In the genomic region with DNA sequence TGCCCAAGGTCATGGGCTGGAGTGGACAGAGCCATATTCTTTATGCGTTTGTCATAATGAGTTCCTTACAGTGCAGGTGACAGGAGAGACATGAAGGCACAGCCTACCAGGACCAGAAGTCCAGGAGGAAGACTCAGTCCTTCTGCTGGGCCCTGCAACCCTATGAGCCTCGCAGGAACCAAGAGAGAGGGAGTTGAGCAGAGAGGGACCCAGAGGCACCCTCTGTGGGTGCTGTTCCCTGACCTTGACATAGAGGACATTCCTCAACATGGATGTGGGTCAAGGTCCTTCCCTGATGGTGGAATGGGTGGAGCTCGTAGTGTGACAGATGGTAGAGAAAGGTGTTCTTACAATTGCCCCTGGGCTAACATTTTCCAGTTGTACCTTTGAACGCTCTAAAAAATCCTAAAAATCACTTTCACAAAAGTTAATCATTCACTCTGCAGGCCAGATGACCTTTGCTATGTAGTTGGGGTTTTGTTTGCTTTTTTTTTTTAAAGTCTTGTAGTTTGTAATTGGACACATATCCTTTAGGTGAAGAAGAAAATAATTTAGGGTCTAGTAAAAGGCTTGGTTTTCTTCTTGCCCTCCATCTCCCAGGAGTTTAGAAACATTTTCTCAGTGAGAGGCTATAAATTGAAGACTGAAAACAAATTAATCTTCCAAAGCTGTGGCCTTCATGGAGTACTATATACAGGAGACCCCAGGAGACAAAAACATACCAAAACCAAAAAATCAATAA, we compare ENCODE assay signal across 1 cellular context.
A peak's percentile ranks its signal among the peaks of the same experiment; 100 is the strongest.
TF ChIP-seq lines count a peak whose summit lies in the region.

No MANE protein-coding gene starts in this region.

TF ChIP-seq in HepG2, 621 proteins besides CTCF, POLR2A, EP300 and RAD21 (continued from another document and continues in another):
- TF ChIP-seq, protein P1, sequence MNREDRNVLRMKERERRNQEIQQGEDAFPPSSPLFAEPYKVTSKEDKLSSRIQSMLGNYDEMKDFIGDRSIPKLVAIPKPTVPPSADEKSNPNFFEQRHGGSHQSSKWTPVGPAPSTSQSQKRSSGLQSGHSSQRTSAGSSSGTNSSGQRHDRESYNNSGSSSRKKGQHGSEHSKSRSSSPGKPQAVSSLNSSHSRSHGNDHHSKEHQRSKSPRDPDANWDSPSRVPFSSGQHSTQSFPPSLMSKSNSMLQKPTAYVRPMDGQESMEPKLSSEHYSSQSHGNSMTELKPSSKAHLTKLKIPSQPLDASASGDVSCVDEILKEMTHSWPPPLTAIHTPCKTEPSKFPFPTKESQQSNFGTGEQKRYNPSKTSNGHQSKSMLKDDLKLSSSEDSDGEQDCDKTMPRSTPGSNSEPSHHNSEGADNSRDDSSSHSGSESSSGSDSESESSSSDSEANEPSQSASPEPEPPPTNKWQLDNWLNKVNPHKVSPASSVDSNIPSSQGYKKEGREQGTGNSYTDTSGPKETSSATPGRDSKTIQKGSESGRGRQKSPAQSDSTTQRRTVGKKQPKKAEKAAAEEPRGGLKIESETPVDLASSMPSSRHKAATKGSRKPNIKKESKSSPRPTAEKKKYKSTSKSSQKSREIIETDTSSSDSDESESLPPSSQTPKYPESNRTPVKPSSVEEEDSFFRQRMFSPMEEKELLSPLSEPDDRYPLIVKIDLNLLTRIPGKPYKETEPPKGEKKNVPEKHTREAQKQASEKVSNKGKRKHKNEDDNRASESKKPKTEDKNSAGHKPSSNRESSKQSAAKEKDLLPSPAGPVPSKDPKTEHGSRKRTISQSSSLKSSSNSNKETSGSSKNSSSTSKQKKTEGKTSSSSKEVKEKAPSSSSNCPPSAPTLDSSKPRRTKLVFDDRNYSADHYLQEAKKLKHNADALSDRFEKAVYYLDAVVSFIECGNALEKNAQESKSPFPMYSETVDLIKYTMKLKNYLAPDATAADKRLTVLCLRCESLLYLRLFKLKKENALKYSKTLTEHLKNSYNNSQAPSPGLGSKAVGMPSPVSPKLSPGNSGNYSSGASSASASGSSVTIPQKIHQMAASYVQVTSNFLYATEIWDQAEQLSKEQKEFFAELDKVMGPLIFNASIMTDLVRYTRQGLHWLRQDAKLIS (CRISPR knock-in tag; IDR thresholded peaks at IDR 0.05) = no peak
- TF ChIP-seq, protein P2, sequence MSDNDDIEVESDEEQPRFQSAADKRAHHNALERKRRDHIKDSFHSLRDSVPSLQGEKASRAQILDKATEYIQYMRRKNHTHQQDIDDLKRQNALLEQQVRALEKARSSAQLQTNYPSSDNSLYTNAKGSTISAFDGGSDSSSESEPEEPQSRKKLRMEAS (IDR thresholded peaks at IDR 0.05) = peak; percentile 49; the same call in 1 of the 2 replicates
- TF ChIP-seq ZNF510 (CRISPR knock-in tag; IDR thresholded peaks at IDR 0.05; ENCODE audit: low read depth) (no peak), GZF1 (CRISPR knock-in tag; IDR thresholded peaks at IDR 0.05) (no peak), POLR2G (IDR thresholded peaks at IDR 0.05; ENCODE audit: low read depth, low read length) (no peak), ZNF570 (CRISPR knock-in tag; IDR thresholded peaks at IDR 0.05; ENCODE audit: borderline replicate concordance) (no peak), SSRP1 (CRISPR knock-in tag; IDR thresholded peaks at IDR 0.05) (peak; percentile 92; the same call in 1 of the 2 replicates), ZNF33B (CRISPR knock-in tag; IDR thresholded peaks at IDR 0.05) (no peak), MIXL1 (CRISPR knock-in tag; IDR thresholded peaks at IDR 0.05) (no peak; the same call in 1 of the 2 replicates), FOXK1 (CRISPR knock-in tag; IDR thresholded peaks at IDR 0.05; ENCODE audit: borderline replicate concordance, low read depth) (no peak), RFXANK (CRISPR knock-in tag; IDR thresholded peaks at IDR 0.05) (no peak), GPBP1L1 (CRISPR knock-in tag; IDR thresholded peaks at IDR 0.05) (no peak), HMGXB3 (CRISPR knock-in tag; IDR thresholded peaks at IDR 0.05; ENCODE audit: borderline replicate concordance) (no peak), ZNF451 (CRISPR knock-in tag; IDR thresholded peaks at IDR 0.05) (no peak), ZNF761 (CRISPR knock-in tag; conservative IDR thresholded peaks at IDR 0.05) (no peak; the same call in 1 of the 2 replicates), GATAD1 (CRISPR knock-in tag; IDR thresholded peaks at IDR 0.05) (no peak), ZNF567 (CRISPR knock-in tag; IDR thresholded peaks at IDR 0.05; ENCODE audit: borderline replicate concordance) (no peak), FOXK2 (IDR thresholded peaks at IDR 0.05) (peak; percentile 43; the same call in 1 of the 2 replicates), TBX2 (CRISPR knock-in tag; IDR thresholded peaks at IDR 0.05; ENCODE audit: borderline replicate concordance) (peak; percentile 86; the same call in 1 of the 2 replicates), ARHGAP35 (CRISPR knock-in tag; IDR thresholded peaks at IDR 0.05; ENCODE audit: borderline replicate concordance) (no peak), RORA (CRISPR knock-in tag; IDR thresholded peaks at IDR 0.05) (peak; percentile 83; the same call in 1 of the 2 replicates), ZSCAN25 (CRISPR knock-in tag; IDR thresholded peaks at IDR 0.05) (peak; percentile 88), TFDP1 (CRISPR knock-in tag; IDR thresholded peaks at IDR 0.05; ENCODE audit: borderline replicate concordance) (0 out of 2 replicates have a peak, but pooled peaks have one; percentile 32), ZNF619 (CRISPR knock-in tag; IDR thresholded peaks at IDR 0.05) (no peak), ZNF33A (CRISPR knock-in tag; IDR thresholded peaks at IDR 0.05; ENCODE audit: borderline replicate concordance) (no peak), NCOR1 (IDR thresholded peaks at IDR 0.05; ENCODE audit: borderline replicate concordance, low read length) (peak; percentile 92), ZFY (CRISPR knock-in tag; IDR thresholded peaks at IDR 0.05) (peak; percentile 34; the same call in 1 of the 2 replicates), CHD2 (IDR thresholded peaks at IDR 0.05; ENCODE audit: low read depth, low read length) (no peak), MEF2D (CRISPR knock-in tag; IDR thresholded peaks at IDR 0.05) (peak; percentile 86), HOXA3 (CRISPR knock-in tag; IDR thresholded peaks at IDR 0.05) (peak; percentile 91), RBFOX2 (IDR thresholded peaks at IDR 0.05; ENCODE audit: low read depth, low read length) (0 out of 2 replicates have a peak, but pooled peaks have one; percentile 34), SRSF4 (IDR thresholded peaks at IDR 0.05; ENCODE audit: low read depth, low read length, poor library complexity, severe bottlenecking) (no peak), ZNF414 (CRISPR knock-in tag; IDR thresholded peaks at IDR 0.05) (0 out of 2 replicates have a peak, but pooled peaks have one; percentile 29), MTA1 (CRISPR knock-in tag; IDR thresholded peaks at IDR 0.05; ENCODE audit: borderline replicate concordance) (peak; percentile 72), SOX5 (CRISPR knock-in tag; IDR thresholded peaks at IDR 0.05; ENCODE audit: borderline replicate concordance) (peak; percentile 86), ZNF484 (CRISPR knock-in tag; IDR thresholded peaks at IDR 0.05; ENCODE audit: borderline replicate concordance, low read depth) (no peak), MTA3 (CRISPR knock-in tag; IDR thresholded peaks at IDR 0.05) (no peak), MXD3 (CRISPR knock-in tag; IDR thresholded peaks at IDR 0.05) (no peak), KAT7 (CRISPR knock-in tag; IDR thresholded peaks at IDR 0.05; ENCODE audit: borderline replicate concordance) (0 out of 2 replicates have a peak, but pooled peaks have one; percentile 45), TCF7 (IDR thresholded peaks at IDR 0.05; ENCODE audit: low read depth) (peak; percentile 65), ZNF143 (CRISPR knock-in tag; IDR thresholded peaks at IDR 0.05) (peak; percentile 60), ZNF333 (CRISPR knock-in tag; IDR thresholded peaks at IDR 0.05; ENCODE audit: borderline replicate concordance) (no peak), ZNF253 (CRISPR knock-in tag; IDR thresholded peaks at IDR 0.05; ENCODE audit: borderline replicate concordance) (no peak), ZNF354B (CRISPR knock-in tag; IDR thresholded peaks at IDR 0.05) (no peak), HIVEP1 (CRISPR knock-in tag; IDR thresholded peaks at IDR 0.05) (no peak), ZNF672 (CRISPR knock-in tag; IDR thresholded peaks at IDR 0.05) (no peak)
- TF ChIP-seq, protein P3, sequence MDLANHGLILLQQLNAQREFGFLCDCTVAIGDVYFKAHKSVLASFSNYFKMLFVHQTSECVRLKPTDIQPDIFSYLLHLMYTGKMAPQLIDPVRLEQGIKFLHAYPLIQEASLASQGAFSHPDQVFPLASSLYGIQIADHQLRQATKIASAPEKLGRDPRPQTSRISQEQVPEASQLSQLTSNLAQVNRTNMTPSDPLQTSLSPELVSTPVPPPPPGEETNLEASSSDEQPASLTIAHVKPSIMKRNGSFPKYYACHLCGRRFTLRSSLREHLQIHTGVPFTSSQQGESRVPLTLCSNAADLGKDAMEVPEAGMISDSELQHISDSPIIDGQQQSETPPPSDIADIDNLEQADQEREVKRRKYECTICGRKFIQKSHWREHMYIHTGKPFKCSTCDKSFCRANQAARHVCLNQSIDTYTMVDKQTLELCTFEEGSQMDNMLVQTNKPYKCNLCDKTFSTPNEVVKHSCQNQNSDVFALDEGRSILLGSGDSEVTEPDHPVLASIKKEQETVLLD (CRISPR knock-in tag; IDR thresholded peaks at IDR 0.05; ENCODE audit: low read depth) = no peak
- TF ChIP-seq, protein P4, sequence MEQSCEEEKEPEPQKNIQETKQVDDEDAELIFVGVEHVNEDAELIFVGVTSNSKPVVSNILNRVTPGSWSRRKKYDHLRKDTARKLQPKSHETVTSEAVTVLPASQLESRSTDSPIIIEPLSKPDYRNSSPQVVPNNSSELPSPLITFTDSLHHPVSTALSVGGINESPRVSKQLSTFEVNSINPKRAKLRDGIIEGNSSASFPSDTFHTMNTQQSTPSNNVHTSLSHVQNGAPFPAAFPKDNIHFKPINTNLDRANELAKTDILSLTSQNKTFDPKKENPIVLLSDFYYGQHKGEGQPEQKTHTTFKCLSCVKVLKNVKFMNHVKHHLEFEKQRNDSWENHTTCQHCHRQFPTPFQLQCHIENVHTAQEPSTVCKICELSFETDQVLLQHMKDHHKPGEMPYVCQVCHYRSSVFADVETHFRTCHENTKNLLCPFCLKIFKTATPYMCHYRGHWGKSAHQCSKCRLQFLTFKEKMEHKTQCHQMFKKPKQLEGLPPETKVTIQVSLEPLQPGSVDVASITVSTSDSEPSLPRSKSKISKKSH (CRISPR knock-in tag; IDR thresholded peaks at IDR 0.05; ENCODE audit: borderline replicate concordance) = no peak
